Comparison of ENCODE assay signal across 19 cellular contexts in the genomic region with DNA sequence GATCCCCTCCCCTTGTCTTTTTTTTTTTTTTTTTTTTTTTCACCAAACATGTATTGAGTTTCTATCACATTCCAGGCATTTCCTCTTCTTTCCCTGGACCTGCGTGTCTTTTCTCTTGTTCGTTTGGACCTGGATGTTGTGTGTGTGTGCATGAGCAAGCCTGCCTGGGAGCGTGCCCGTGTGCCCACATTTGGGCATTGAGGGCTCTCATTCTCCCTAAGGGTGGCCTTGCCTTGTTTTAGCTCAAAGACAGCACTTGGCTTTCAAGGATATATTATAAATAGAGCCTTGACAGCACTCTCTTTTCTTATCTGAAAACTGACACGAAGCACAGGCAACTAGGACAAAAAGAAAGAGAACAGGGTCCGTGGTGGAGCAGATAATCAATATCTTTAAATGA. TPM values are rescaled to one million over a fixed set of nuclear protein-coding genes. Genes with fewer than 3 reads are reported as not detected.
A peak's percentile ranks its signal among the peaks of the same experiment; 100 is the strongest.
DNase-seq lines count a peak whose midpoint lies in the region; ATAC-seq and TF ChIP-seq lines count a peak whose summit lies in the region.
"Had no signal": no experiment of that assay in that cellular context is flagged by ENCODE, and none has a peak within 500 bp of the region (broad histone marks: within the 10 kb centered on the region; RNA-seq: fewer than 3 reads in every experiment).

No MANE protein-coding gene starts in this region.

- no peak overlapping the region for H3K27ac Mint-ChIP-seq in glutamatergic neuron (ENCODE audit: unreplicated experiment)
- H3K27ac Mint-ChIP-seq in activated CD4-positive, alpha-beta T cell treated with anti-CD3 and anti-CD28 coated beads, Interleukin-2, amount 10 ng/mL, durations not matched to agents 7 days and 5 days = no peak overlapping the region
- H3K27ac Mint-ChIP-seq in activated CD4-positive, alpha-beta memory T cell treated with anti-CD3 and anti-CD28 coated beads, Interleukin-2, amount 10 ng/mL, durations not matched to agents 7 days and 5 days = no peak overlapping the region
- H3K27ac Mint-ChIP-seq: CD14-positive monocyte; CD4-positive, alpha-beta memory T cell had no signal

- peaks cover 6% of the 10 kb centered on the region for H3K9me3 Mint-ChIP-seq in glutamatergic neuron (ENCODE audit: unreplicated experiment)
- no peaks in the 10 kb centered on the region for H3K9me3 Mint-ChIP-seq in activated CD4-positive, alpha-beta T cell treated with anti-CD3 and anti-CD28 coated beads, Interleukin-2, amount 10 ng/mL, durations not matched to agents 7 days and 5 days
- no peaks in the 10 kb centered on the region for H3K9me3 Mint-ChIP-seq in activated CD4-positive, alpha-beta memory T cell treated with anti-CD3 and anti-CD28 coated beads, Interleukin-2, amount 10 ng/mL, durations not matched to agents 7 days and 5 days

- H3K27me3 Mint-ChIP-seq in glutamatergic neuron (ENCODE audit: unreplicated experiment) = peaks cover 8% of the 10 kb centered on the region
- H3K27me3 Mint-ChIP-seq in activated CD4-positive, alpha-beta T cell treated with anti-CD3 and anti-CD28 coated beads, Interleukin-2, amount 10 ng/mL, durations not matched to agents 7 days and 5 days = no peaks in the 10 kb centered on the region
- H3K27me3 Mint-ChIP-seq in activated CD4-positive, alpha-beta memory T cell treated with anti-CD3 and anti-CD28 coated beads, Interleukin-2, amount 10 ng/mL, durations not matched to agents 7 days and 5 days = no peaks in the 10 kb centered on the region

- intact Hi-C loops in heart left ventricle (cut with DNase I) = loop anchor here in 1 of 10 donors (5.0 kb wide), 1 partner anchor 144 kb away; a partner anchor contains a TSS
- intact Hi-C loops in left ventricle myocardium superior (cut with micrococcal nuclease) = no loop called here

- no peaks in the 10 kb centered on the region for H3K9me3 ChIP-seq in heart left ventricle
- H3K9me3 ChIP-seq: BLaER1 had no signal

- H3K4me3 ChIP-seq in heart left ventricle = no peak overlapping the region
- H3K4me3 ChIP-seq: BLaER1, GM12878, GM23248 had no signal

- TF ChIP-seq CTCF in glutamatergic neuron (IDR thresholded peaks at IDR 0.05; ENCODE audit: partially characterized antibody, unreplicated experiment) (no peak), heart left ventricle (IDR thresholded peaks at IDR 0.05) (no peak)

- 22 to 35% (median 31%) methylated on average over 6 of the region's 6 CpGs for WGBS in heart left ventricle, 4 donors

- ATAC-seq in heart left ventricle = peak; percentile 73 to 85 (median 80)
- ATAC-seq in left ventricle myocardium superior = peak; percentile 83
- ATAC-seq: GM12878 had no signal

- H3K4me3 Mint-ChIP-seq in glutamatergic neuron (ENCODE audit: unreplicated experiment) = peak overlapping the region; percentile 48
- H3K4me3 Mint-ChIP-seq in activated CD4-positive, alpha-beta T cell treated with anti-CD3 and anti-CD28 coated beads, Interleukin-2, amount 10 ng/mL, durations not matched to agents 7 days and 5 days = no peak overlapping the region
- H3K4me3 Mint-ChIP-seq in activated CD4-positive, alpha-beta memory T cell treated with anti-CD3 and anti-CD28 coated beads, Interleukin-2, amount 10 ng/mL, durations not matched to agents 7 days and 5 days = no peak overlapping the region
- H3K4me3 Mint-ChIP-seq: CD14-positive monocyte; CD4-positive, alpha-beta memory T cell had no signal

- no peak for DNase-seq in glutamatergic neuron
- peak in 4 of 5 donors; percentile 57 to 81 (median 64) for DNase-seq in heart left ventricle
- DNase-seq in left ventricle myocardium superior = peak; percentile 74
- DNase-seq in activated CD4-positive, alpha-beta T cell treated with anti-CD3 and anti-CD28 coated beads, Interleukin-2, amount 10 ng/mL, durations not matched to agents 7 days and 5 days = no peak
- no peak for DNase-seq in DMS 273 (lab: John Stamatoyannopoulos, UW; ENCODE audit: unreplicated experiment)
- no peak for DNase-seq in NCI-H526 (lab: John Stamatoyannopoulos, UW)
- no peak for DNase-seq in activated CD4-positive, alpha-beta memory T cell treated with anti-CD3 and anti-CD28 coated beads, Interleukin-2, amount 10 ng/mL, durations not matched to agents 7 days and 5 days
- DNase-seq: AML-193; CD4-positive, alpha-beta memory T cell; DMS 273 treated with DMSO at 0.1 percent for 48 hours; DMS53; DND-41; EL; GM23248; HCEC 1CT had no signal

- H3K36me3 ChIP-seq in heart left ventricle = no peaks in the 10 kb centered on the region
- H3K36me3 ChIP-seq: BLaER1 had no signal

- TF ChIP-seq POLR2A in heart left ventricle (IDR thresholded peaks at IDR 0.05) = no peak

- POLR2A ChIA-PET in activated CD4-positive, alpha-beta T cell treated with anti-CD3 and anti-CD28 coated beads, Interleukin-2, amount 10 ng/mL, durations not matched to agents 7 days and 5 days (lab: Charles Lee) = no interaction called here
- POLR2A ChIA-PET in activated CD4-positive, alpha-beta memory T cell treated with anti-CD3 and anti-CD28 coated beads, Interleukin-2, amount 10 ng/mL, durations not matched to agents 7 days and 5 days (lab: Charles Lee) = no interaction called here

- H3K36me3 Mint-ChIP-seq in glutamatergic neuron (ENCODE audit: unreplicated experiment) = no peaks in the 10 kb centered on the region
- H3K36me3 Mint-ChIP-seq in activated CD4-positive, alpha-beta T cell treated with anti-CD3 and anti-CD28 coated beads, Interleukin-2, amount 10 ng/mL, durations not matched to agents 7 days and 5 days (ENCODE audit: low read depth) = no peaks in the 10 kb centered on the region
- no peaks in the 10 kb centered on the region for H3K36me3 Mint-ChIP-seq in activated CD4-positive, alpha-beta memory T cell treated with anti-CD3 and anti-CD28 coated beads, Interleukin-2, amount 10 ng/mL, durations not matched to agents 7 days and 5 days (ENCODE audit: low read depth)
- H3K36me3 Mint-ChIP-seq: CD14-positive monocyte; CD4-positive, alpha-beta memory T cell had no signal

- CTCF ChIA-PET in activated CD4-positive, alpha-beta T cell treated with anti-CD3 and anti-CD28 coated beads, Interleukin-2, amount 10 ng/mL, durations not matched to agents 7 days and 5 days (lab: Charles Lee) = interaction anchor here (0.6 to 1.2 kb wide), 2 partner anchors 9 to 1115 kb away, joined by 4 read pairs; no protein-coding TSS in a partner anchor
- CTCF ChIA-PET in activated CD4-positive, alpha-beta memory T cell treated with anti-CD3 and anti-CD28 coated beads, Interleukin-2, amount 10 ng/mL, durations not matched to agents 7 days and 5 days (lab: Charles Lee) = interaction anchor here (0.6 kb wide), 1 partner anchor 40 kb away, joined by 3 read pairs; no protein-coding TSS in a partner anchor

- H3K27me3 ChIP-seq in heart left ventricle = no peaks in the 10 kb centered on the region
- H3K27me3 ChIP-seq: BLaER1 had no signal

- peaks cover 0 to 46% (median 14%) of the 10 kb centered on the region in 12 donors for H3K4me1 ChIP-seq in heart left ventricle
- H3K4me1 ChIP-seq: BLaER1 had no signal

- peaks cover 12% of the 10 kb centered on the region for H3K4me1 Mint-ChIP-seq in glutamatergic neuron (ENCODE audit: low read depth, unreplicated experiment)
- no peaks in the 10 kb centered on the region for H3K4me1 Mint-ChIP-seq in activated CD4-positive, alpha-beta T cell treated with anti-CD3 and anti-CD28 coated beads, Interleukin-2, amount 10 ng/mL, durations not matched to agents 7 days and 5 days
- H3K4me1 Mint-ChIP-seq in activated CD4-positive, alpha-beta memory T cell treated with anti-CD3 and anti-CD28 coated beads, Interleukin-2, amount 10 ng/mL, durations not matched to agents 7 days and 5 days = no peaks in the 10 kb centered on the region
- H3K4me1 Mint-ChIP-seq: CD14-positive monocyte had no signal

- peak overlapping the region; percentile 36 to 94 (median 75) for H3K27ac ChIP-seq in heart left ventricle
- H3K27ac ChIP-seq: BLaER1, GM23248, HL-60 had no signal

RNA-seq across cellular contexts. Expression of a gene that starts 39.0 kb away (rescaled TPM):
- total RNA-seq in glutamatergic neuron (ENCODE audit: unreplicated experiment) (12.7 TPM), heart left ventricle (10 to 100 TPM; 20.0 to 42.2 (median 25.4) TPM), left ventricle myocardium superior (48.4 TPM)
- polyA plus RNA-seq in heart left ventricle = 10 to 100 TPM; 22.5 to 26.3 TPM
- 10 to 100 TPM; 11.7 to 12.0 TPM for total RNA-seq in activated CD4-positive, alpha-beta T cell treated with anti-CD3 and anti-CD28 coated beads, Interleukin-2, amount 10 ng/mL, durations not matched to agents 7 days and 5 days
- total RNA-seq in activated CD4-positive, alpha-beta memory T cell treated with anti-CD3 and anti-CD28 coated beads, Interleukin-2, amount 10 ng/mL, durations not matched to agents 7 days and 5 days = 10 to 100 TPM; 12.9 to 15.3 TPM

Comparison
In these comparisons a context has a peak if more than half of its experiments do, and no peak if none do; other contexts are left out.
1. DNase-seq: peak in heart left ventricle (4 of 5) and left ventricle myocardium superior (single experiment); none in glutamatergic neuron (single experiment), activated CD4-positive, alpha-beta T cell treated with anti-CD3 and anti-CD28 coated beads, Interleukin-2, amount 10 ng/mL, durations not matched to agents 7 days and 5 days (single experiment), DMS 273 (single experiment), NCI-H526 (0 of 2) and activated CD4-positive, alpha-beta memory T cell treated with anti-CD3 and anti-CD28 coated beads, Interleukin-2, amount 10 ng/mL, durations not matched to agents 7 days and 5 days (single experiment).